ENCODE assay signal across 1 cellular context in the genomic region with DNA sequence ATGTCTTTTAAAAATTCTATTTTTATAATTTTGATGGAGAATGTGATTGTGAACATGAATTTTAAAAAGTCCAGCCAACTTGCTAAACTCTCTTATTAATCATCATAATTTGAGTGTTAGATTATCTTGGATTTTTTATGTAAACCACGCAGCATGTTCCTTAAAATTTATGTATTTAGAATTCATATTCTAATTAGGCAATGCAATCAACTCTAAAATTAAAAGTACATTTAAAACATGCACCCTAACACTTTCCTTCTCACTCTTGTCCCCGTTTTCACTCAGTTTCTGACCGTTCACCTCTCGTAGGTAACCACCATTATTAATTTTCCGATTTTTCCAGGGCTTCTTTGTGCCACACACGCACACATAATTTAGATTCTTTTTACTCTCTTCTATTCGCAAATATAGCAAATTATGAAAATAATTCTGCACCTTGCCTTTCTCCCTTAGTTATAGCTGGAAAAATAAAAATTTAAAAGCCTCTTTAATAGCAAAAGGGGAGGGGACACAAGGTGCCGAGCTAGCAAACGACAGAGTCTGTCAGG.
TF ChIP-seq lines count a peak whose summit lies in the region.

No MANE protein-coding gene starts in this region.

TF ChIP-seq in GM23338, 12 proteins besides CTCF, POLR2A, EP300 and RAD21 (continued from another document):
- TF ChIP-seq, protein P1, sequence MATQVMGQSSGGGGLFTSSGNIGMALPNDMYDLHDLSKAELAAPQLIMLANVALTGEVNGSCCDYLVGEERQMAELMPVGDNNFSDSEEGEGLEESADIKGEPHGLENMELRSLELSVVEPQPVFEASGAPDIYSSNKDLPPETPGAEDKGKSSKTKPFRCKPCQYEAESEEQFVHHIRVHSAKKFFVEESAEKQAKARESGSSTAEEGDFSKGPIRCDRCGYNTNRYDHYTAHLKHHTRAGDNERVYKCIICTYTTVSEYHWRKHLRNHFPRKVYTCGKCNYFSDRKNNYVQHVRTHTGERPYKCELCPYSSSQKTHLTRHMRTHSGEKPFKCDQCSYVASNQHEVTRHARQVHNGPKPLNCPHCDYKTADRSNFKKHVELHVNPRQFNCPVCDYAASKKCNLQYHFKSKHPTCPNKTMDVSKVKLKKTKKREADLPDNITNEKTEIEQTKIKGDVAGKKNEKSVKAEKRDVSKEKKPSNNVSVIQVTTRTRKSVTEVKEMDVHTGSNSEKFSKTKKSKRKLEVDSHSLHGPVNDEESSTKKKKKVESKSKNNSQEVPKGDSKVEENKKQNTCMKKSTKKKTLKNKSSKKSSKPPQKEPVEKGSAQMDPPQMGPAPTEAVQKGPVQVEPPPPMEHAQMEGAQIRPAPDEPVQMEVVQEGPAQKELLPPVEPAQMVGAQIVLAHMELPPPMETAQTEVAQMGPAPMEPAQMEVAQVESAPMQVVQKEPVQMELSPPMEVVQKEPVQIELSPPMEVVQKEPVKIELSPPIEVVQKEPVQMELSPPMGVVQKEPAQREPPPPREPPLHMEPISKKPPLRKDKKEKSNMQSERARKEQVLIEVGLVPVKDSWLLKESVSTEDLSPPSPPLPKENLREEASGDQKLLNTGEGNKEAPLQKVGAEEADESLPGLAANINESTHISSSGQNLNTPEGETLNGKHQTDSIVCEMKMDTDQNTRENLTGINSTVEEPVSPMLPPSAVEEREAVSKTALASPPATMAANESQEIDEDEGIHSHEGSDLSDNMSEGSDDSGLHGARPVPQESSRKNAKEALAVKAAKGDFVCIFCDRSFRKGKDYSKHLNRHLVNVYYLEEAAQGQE (IDR thresholded peaks at IDR 0.05; ENCODE audit: unreplicated experiment): no peak
- TF ChIP-seq POLR2AphosphoS5 (IDR thresholded peaks at IDR 0.05; ENCODE audit: low read depth) (no peak), NANOG (IDR thresholded peaks at IDR 0.05; ENCODE audit: borderline replicate concordance) (no peak), ZNF331 (CRISPR knock-in tag; IDR thresholded peaks at IDR 0.05; ENCODE audit: low read depth) (no peak)
- TF ChIP-seq, protein P2, sequence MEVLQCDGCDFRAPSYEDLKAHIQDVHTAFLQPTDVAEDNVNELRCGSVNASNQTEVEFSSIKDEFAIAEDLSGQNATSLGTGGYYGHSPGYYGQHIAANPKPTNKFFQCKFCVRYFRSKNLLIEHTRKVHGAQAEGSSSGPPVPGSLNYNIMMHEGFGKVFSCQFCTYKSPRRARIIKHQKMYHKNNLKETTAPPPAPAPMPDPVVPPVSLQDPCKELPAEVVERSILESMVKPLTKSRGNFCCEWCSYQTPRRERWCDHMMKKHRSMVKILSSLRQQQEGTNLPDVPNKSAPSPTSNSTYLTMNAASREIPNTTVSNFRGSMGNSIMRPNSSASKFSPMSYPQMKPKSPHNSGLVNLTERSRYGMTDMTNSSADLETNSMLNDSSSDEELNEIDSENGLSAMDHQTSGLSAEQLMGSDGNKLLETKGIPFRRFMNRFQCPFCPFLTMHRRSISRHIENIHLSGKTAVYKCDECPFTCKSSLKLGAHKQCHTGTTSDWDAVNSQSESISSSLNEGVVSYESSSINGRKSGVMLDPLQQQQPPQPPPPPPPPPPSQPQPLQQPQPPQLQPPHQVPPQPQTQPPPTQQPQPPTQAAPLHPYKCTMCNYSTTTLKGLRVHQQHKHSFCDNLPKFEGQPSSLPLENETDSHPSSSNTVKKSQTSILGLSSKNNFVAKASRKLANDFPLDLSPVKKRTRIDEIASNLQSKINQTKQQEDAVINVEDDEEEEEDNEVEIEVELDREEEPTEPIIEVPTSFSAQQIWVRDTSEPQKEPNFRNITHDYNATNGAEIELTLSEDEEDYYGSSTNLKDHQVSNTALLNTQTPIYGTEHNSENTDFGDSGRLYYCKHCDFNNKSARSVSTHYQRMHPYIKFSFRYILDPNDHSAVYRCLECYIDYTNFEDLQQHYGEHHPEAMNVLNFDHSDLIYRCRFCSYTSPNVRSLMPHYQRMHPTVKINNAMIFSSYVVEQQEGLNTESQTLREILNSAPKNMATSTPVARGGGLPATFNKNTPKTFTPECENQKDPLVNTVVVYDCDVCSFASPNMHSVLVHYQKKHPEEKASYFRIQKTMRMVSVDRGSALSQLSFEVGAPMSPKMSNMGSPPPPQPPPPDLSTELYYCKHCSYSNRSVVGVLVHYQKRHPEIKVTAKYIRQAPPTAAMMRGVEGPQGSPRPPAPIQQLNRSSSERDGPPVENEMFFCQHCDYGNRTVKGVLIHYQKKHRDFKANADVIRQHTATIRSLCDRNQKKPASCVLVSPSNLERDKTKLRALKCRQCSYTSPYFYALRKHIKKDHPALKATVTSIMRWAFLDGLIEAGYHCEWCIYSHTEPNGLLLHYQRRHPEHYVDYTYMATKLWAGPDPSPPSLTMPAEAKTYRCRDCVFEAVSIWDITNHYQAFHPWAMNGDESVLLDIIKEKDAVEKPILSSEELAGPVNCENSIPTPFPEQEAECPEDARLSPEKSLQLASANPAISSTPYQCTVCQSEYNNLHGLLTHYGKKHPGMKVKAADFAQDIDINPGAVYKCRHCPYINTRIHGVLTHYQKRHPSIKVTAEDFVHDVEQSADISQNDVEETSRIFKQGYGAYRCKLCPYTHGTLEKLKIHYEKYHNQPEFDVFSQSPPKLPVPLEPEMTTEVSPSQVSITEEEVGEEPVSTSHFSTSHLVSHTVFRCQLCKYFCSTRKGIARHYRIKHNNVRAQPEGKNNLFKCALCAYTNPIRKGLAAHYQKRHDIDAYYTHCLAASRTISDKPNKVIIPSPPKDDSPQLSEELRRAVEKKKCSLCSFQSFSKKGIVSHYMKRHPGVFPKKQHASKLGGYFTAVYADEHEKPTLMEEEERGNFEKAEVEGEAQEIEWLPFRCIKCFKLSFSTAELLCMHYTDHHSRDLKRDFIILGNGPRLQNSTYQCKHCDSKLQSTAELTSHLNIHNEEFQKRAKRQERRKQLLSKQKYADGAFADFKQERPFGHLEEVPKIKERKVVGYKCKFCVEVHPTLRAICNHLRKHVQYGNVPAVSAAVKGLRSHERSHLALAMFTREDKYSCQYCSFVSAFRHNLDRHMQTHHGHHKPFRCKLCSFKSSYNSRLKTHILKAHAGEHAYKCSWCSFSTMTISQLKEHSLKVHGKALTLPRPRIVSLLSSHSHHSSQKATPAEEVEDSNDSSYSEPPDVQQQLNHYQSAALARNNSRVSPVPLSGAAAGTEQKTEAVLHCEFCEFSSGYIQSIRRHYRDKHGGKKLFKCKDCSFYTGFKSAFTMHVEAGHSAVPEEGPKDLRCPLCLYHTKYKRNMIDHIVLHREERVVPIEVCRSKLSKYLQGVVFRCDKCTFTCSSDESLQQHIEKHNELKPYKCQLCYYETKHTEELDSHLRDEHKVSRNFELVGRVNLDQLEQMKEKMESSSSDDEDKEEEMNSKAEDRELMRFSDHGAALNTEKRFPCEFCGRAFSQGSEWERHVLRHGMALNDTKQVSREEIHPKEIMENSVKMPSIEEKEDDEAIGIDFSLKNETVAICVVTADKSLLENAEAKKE (CRISPR knock-in tag; IDR thresholded peaks at IDR 0.05): no peak
